ENCODE assay signal across 9 cellular contexts in the genomic region with DNA sequence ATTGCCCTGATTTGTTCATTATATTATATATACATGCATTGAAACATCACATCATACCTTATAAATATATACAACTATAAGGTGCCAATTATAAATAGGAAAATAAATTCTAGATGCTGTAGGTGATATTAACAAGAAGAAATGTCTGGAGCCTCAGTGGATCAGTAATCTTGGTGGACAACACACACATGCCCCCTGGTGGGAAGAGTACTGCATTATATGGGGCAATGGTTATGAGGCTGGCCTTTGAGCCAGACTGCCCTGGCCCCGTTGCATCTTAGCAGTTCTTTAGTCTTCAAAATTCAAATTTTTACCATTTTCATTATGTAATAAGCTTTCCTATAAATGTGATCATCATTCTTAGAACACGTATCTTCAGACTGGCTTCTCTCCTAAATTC.
A peak's percentile ranks its signal among the peaks of the same experiment; 100 is the strongest.
DNase-seq lines count a peak whose midpoint lies in the region; FAIRE-seq and TF ChIP-seq lines count a peak whose summit lies in the region.
"Had no signal": no experiment of that assay in that cellular context is flagged by ENCODE, and none has a peak within 500 bp of the region (broad histone marks: within the 10 kb centered on the region; RNA-seq: fewer than 3 reads in every experiment).

No MANE protein-coding gene starts in this region.

- H3K4me3 ChIP-seq in small intestine (ENCODE audit: low read depth in 1 of 2, low read length in 2 of 2), result no peak overlapping the region
- H3K4me3 ChIP-seq: skin epidermis had no signal

- H3K4me1 Mint-ChIP-seq in endothelial cell (ENCODE audit: unreplicated experiment), result no peaks in the 10 kb centered on the region
- peaks cover 8% of the 10 kb centered on the region for H3K4me1 Mint-ChIP-seq in activated CD4-positive, alpha-beta memory T cell treated with anti-CD3 and anti-CD28 coated beads, Interleukin-2, amount 10 ng/mL, durations not matched to agents 7 days and 5 days

- no peaks in the 10 kb centered on the region for H3K9me3 ChIP-seq in small intestine (ENCODE audit: control insufficient read depth, low read depth)

- TF ChIP-seq CTCF in endothelial cell (IDR thresholded peaks at IDR 0.05; ENCODE audit: unreplicated experiment), result peak; percentile 55

- no peaks in the 10 kb centered on the region for H3K27me3 Mint-ChIP-seq in endothelial cell (ENCODE audit: unreplicated experiment)
- no peaks in the 10 kb centered on the region for H3K27me3 Mint-ChIP-seq in activated CD4-positive, alpha-beta memory T cell treated with anti-CD3 and anti-CD28 coated beads, Interleukin-2, amount 10 ng/mL, durations not matched to agents 7 days and 5 days

- H3K27me3 ChIP-seq in small intestine (ENCODE audit: control insufficient read depth in 2 of 2, insufficient read depth in 2 of 2, low read length in 2 of 2), result no peaks in the 10 kb centered on the region

- FAIRE-seq in H54 (lab: Jason Lieb, UNC), result no peak
- no peak for FAIRE-seq in small intestine (lab: Jason Lieb, UNC)

- H3K4me1 ChIP-seq in small intestine (ENCODE audit: control insufficient read depth in 2 of 2, insufficient read depth in 1 of 2, low read depth in 1 of 2, low read length in 1 of 2), result peaks cover 0 to 1% of the 10 kb centered on the region in 2 donors

- POLR2A ChIA-PET in activated CD4-positive, alpha-beta memory T cell treated with anti-CD3 and anti-CD28 coated beads, Interleukin-2, amount 10 ng/mL, durations not matched to agents 7 days and 5 days (lab: Charles Lee), result no interaction called here

- no peak overlapping the region for H3K27ac ChIP-seq in small intestine (ENCODE audit: low read depth in 1 of 2, low read length in 1 of 2)
- H3K27ac ChIP-seq: skin epidermis had no signal

- 51 to 78% (median 67%) methylated on average over 2 of the region's 2 CpGs for WGBS in small intestine, 3 donors

- no peak overlapping the region for H3K27ac Mint-ChIP-seq in endothelial cell (ENCODE audit: unreplicated experiment)
- H3K27ac Mint-ChIP-seq in activated CD4-positive, alpha-beta memory T cell treated with anti-CD3 and anti-CD28 coated beads, Interleukin-2, amount 10 ng/mL, durations not matched to agents 7 days and 5 days, result no peak overlapping the region

- no peaks in the 10 kb centered on the region for H3K36me3 Mint-ChIP-seq in endothelial cell (ENCODE audit: low read depth, unreplicated experiment)
- H3K36me3 Mint-ChIP-seq in activated CD4-positive, alpha-beta memory T cell treated with anti-CD3 and anti-CD28 coated beads, Interleukin-2, amount 10 ng/mL, durations not matched to agents 7 days and 5 days (ENCODE audit: low read depth), result no peaks in the 10 kb centered on the region

- no peaks in the 10 kb centered on the region for H3K9me3 Mint-ChIP-seq in endothelial cell (ENCODE audit: unreplicated experiment)
- H3K9me3 Mint-ChIP-seq in activated CD4-positive, alpha-beta memory T cell treated with anti-CD3 and anti-CD28 coated beads, Interleukin-2, amount 10 ng/mL, durations not matched to agents 7 days and 5 days, result no peaks in the 10 kb centered on the region

- no peak overlapping the region for H3K4me3 Mint-ChIP-seq in endothelial cell (ENCODE audit: unreplicated experiment)
- H3K4me3 Mint-ChIP-seq in activated CD4-positive, alpha-beta memory T cell treated with anti-CD3 and anti-CD28 coated beads, Interleukin-2, amount 10 ng/mL, durations not matched to agents 7 days and 5 days, result no peak overlapping the region

- DNase-seq in NCI-H748 (lab: John Stamatoyannopoulos, UW; ENCODE audit: unreplicated experiment), result peak; percentile 2
- DNase-seq in NCI-H748 treated with DMSO at 0.1 percent for 48 hours (lab: John Stamatoyannopoulos, UW), result no peak
- peak; percentile 6 for DNase-seq in H54 (ENCODE audit: insufficient read length, low spot score)
- peak; percentile 6 for DNase-seq in NCI-H446 treated with DMSO at 0.1 percent for 48 hours (lab: John Stamatoyannopoulos, UW)
- peak; percentile 47 for DNase-seq in endothelial cell (ENCODE audit: low spot score)
- DNase-seq in small intestine, result peak; percentile 33
- no peak for DNase-seq in T1000 (lab: John Stamatoyannopoulos, UW)
- DNase-seq in activated CD4-positive, alpha-beta memory T cell treated with anti-CD3 and anti-CD28 coated beads, Interleukin-2, amount 10 ng/mL, durations not matched to agents 7 days and 5 days, result no peak

- TF ChIP-seq POLR2A in H54 (IDR thresholded peaks at IDR 0.05; ENCODE audit: low read depth, low read length), result no peak

- CTCF ChIA-PET in activated CD4-positive, alpha-beta memory T cell treated with anti-CD3 and anti-CD28 coated beads, Interleukin-2, amount 10 ng/mL, durations not matched to agents 7 days and 5 days (lab: Charles Lee), result interaction anchor here (1.5 kb wide), 1 partner anchor 215 kb away, joined by 4 read pairs; no protein-coding TSS in a partner anchor

- no peaks in the 10 kb centered on the region for H3K36me3 ChIP-seq in small intestine (ENCODE audit: control insufficient read depth in 2 of 2, insufficient read depth in 2 of 2, low read length in 2 of 2)

Comparison
In these comparisons a context has a peak if more than half of its experiments do, and no peak if none do; other contexts are left out.
1. DNase-seq: peak in NCI-H748 (single experiment), H54 (single experiment), NCI-H446 treated with DMSO at 0.1 percent for 48 hours (single experiment), endothelial cell (single experiment) and small intestine (single experiment); none in NCI-H748 treated with DMSO at 0.1 percent for 48 hours (single experiment), T1000 (single experiment) and activated CD4-positive, alpha-beta memory T cell treated with anti-CD3 and anti-CD28 coated beads, Interleukin-2, amount 10 ng/mL, durations not matched to agents 7 days and 5 days (single experiment).